37 cellular contexts compared by ENCODE assay signal in the genomic region with DNA sequence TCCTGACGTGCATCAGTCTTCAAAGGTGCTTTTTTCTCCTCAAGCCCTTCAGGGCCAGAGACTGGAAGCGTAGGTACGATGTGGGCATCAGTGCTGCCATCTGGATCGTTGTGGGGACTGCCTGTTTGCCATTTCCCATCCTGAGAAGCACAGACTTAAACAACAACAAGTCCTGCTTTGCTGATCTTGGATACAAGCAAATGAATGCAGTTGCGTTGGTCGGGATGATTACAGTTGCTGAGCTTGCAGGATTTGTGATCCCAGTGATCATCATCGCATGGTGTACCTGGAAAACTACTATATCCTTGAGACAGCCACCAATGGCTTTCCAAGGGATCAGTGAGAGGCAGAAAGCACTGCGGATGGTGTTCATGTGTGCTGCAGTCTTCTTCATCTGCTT. TPM values are rescaled to one million over a fixed set of nuclear protein-coding genes. Genes with fewer than 3 reads are reported as not detected.
"Had no signal": no experiment of that assay in that cellular context is flagged by ENCODE, and none has a peak within 500 bp of the region (broad histone marks: within the 10 kb centered on the region; RNA-seq: fewer than 3 reads in every experiment).

No MANE protein-coding gene starts in this region.

- H3K4me3 Mint-ChIP-seq: activated CD4-positive, alpha-beta T cell treated with anti-CD3 and anti-CD28 coated beads for 36 hours; activated CD4-positive, alpha-beta T cell treated with anti-CD3 and anti-CD28 coated beads, Interleukin-2, amount 10 ng/mL, durations not matched to agents 7 days and 5 days; activated CD8-positive, alpha-beta memory T cell treated with anti-CD3 and anti-CD28 coated beads, Interleukin-2, amount 10 ng/mL, durations not matched to agents 7 days and 5 days; activated naive CD4-positive, alpha-beta T cell treated with anti-CD3 and anti-CD28 coated beads, Interleukin-2, amount 10 ng/mL, durations not matched to agents 7 days and 5 days; activated naive CD8-positive, alpha-beta T cell treated with anti-CD3 and anti-CD28 coated beads, Interleukin-2, amount 10 ng/mL, durations not matched to agents 7 days and 5 days had no signal

- H3K27ac ChIP-seq: adrenal gland, body of pancreas, breast epithelium, KMS-11, Peyer's patch had no signal

- H3K36me3 ChIP-seq: adrenal gland, breast epithelium, Peyer's patch had no signal

- H3K27me3 ChIP-seq: body of pancreas, Peyer's patch had no signal

- H3K9me3 ChIP-seq: adrenal gland, body of pancreas, breast epithelium, Peyer's patch had no signal

- DNase-seq: activated CD4-positive, alpha-beta T cell treated with anti-CD3 and anti-CD28 coated beads for 36 hours; activated CD4-positive, alpha-beta T cell treated with anti-CD3 and anti-CD28 coated beads, Interleukin-2, amount 10 ng/mL, durations not matched to agents 7 days and 5 days; activated CD4-positive, alpha-beta T cell treated with anti-CD3 and anti-CD28 coated beads, Interleukin-2, amount 50 U/mL, for 48 hours; activated CD8-positive, alpha-beta memory T cell treated with anti-CD3 and anti-CD28 coated beads for 24 hours; activated CD8-positive, alpha-beta memory T cell treated with anti-CD3 and anti-CD28 coated beads, Interleukin-2, amount 10 ng/mL, durations not matched to agents 7 days and 5 days; activated CD8-positive, alpha-beta memory T cell treated with anti-CD3 and anti-CD28 coated beads, Interleukin-2, amount 50 U/mL, for 48 hours; activated effector memory CD4-positive, alpha-beta T cell treated with Interleukin-2 at 50 U/mL for 16 hours; activated naive CD4-positive, alpha-beta T cell treated with anti-CD3 and anti-CD28 coated beads, Interleukin-2, amount 10 ng/mL, durations not matched to agents 7 days and 5 days; activated naive CD8-positive, alpha-beta T cell treated with anti-CD3 and anti-CD28 coated beads, Interleukin-2, amount 10 ng/mL, durations not matched to agents 7 days and 5 days; activated T-cell treated with anti-CD3 and anti-CD28 coated beads, Interleukin-2, amount 50 U/mL, for 48 hours; adrenal gland; body of pancreas; MM.1S; MV-4-11; NCI-H1092; NCI-H1436 treated with DMSO at 0.1 percent for 48 hours; NCI-H1694 treated with DMSO at 0.1 percent for 48 hours; NCI-H2029; NCI-H2171; NCI-H510A; NCI-H526; NCI-H748 treated with DMSO at 0.1 percent for 48 hours; NK-92 treated with Interleukin-12 subunit alpha and Interleukin-12 subunit beta, amount 100 ng/mL, for 24 hours; PC-3; Peyer's patch; RPMI8226; SIG-M5; T-helper 1 cell; T1000 had no signal

- H3K4me2 ChIP-seq: KMS-11 had no signal

- H3K27me3 Mint-ChIP-seq: activated CD4-positive, alpha-beta T cell treated with anti-CD3 and anti-CD28 coated beads for 36 hours; activated CD4-positive, alpha-beta T cell treated with anti-CD3 and anti-CD28 coated beads, Interleukin-2, amount 10 ng/mL, durations not matched to agents 7 days and 5 days; activated CD8-positive, alpha-beta memory T cell treated with anti-CD3 and anti-CD28 coated beads, Interleukin-2, amount 10 ng/mL, durations not matched to agents 7 days and 5 days; activated naive CD4-positive, alpha-beta T cell treated with anti-CD3 and anti-CD28 coated beads, Interleukin-2, amount 10 ng/mL, durations not matched to agents 7 days and 5 days; activated naive CD8-positive, alpha-beta T cell treated with anti-CD3 and anti-CD28 coated beads, Interleukin-2, amount 10 ng/mL, durations not matched to agents 7 days and 5 days had no signal

- H3K27ac Mint-ChIP-seq: activated CD4-positive, alpha-beta T cell treated with anti-CD3 and anti-CD28 coated beads for 36 hours; activated CD4-positive, alpha-beta T cell treated with anti-CD3 and anti-CD28 coated beads, Interleukin-2, amount 10 ng/mL, durations not matched to agents 7 days and 5 days; activated naive CD4-positive, alpha-beta T cell treated with anti-CD3 and anti-CD28 coated beads, Interleukin-2, amount 10 ng/mL, durations not matched to agents 7 days and 5 days; activated naive CD8-positive, alpha-beta T cell treated with anti-CD3 and anti-CD28 coated beads, Interleukin-2, amount 10 ng/mL, durations not matched to agents 7 days and 5 days had no signal

- H3K9me3 Mint-ChIP-seq: activated CD4-positive, alpha-beta T cell treated with anti-CD3 and anti-CD28 coated beads, Interleukin-2, amount 10 ng/mL, durations not matched to agents 7 days and 5 days; activated naive CD4-positive, alpha-beta T cell treated with anti-CD3 and anti-CD28 coated beads, Interleukin-2, amount 10 ng/mL, durations not matched to agents 7 days and 5 days had no signal

- H3K4me3 ChIP-seq: adrenal gland, body of pancreas, breast epithelium, Peyer's patch had no signal

- H3K4me1 ChIP-seq: adrenal gland, body of pancreas, breast epithelium, Peyer's patch had no signal

- ATAC-seq: activated CD4-positive, alpha-beta T cell treated with anti-CD3 and anti-CD28 coated beads for 36 hours; activated CD4-positive, CD25-positive, alpha-beta regulatory T cell treated with anti-CD3 and anti-CD28 coated beads, Interleukin-2, amount 50 U/mL, for 24 hours; activated CD8-positive, alpha-beta memory T cell treated with anti-CD3 and anti-CD28 coated beads, Interleukin-2, amount 10 ng/mL, durations not matched to agents 7 days and 5 days; body of pancreas; PC-3; SK-N-SH treated with all-trans-retinoic acid at 6 μM for 48 hours had no signal

- H3K9ac ChIP-seq: KMS-11 had no signal

RNA-seq across cellular contexts. Expression of a gene that starts 15.7 kb away (rescaled TPM):
- total RNA-seq: astrocyte, cardiac septum, LHCN-M2, PC-3, SK-MEL-5 had no signal
